In the genomic region with DNA sequence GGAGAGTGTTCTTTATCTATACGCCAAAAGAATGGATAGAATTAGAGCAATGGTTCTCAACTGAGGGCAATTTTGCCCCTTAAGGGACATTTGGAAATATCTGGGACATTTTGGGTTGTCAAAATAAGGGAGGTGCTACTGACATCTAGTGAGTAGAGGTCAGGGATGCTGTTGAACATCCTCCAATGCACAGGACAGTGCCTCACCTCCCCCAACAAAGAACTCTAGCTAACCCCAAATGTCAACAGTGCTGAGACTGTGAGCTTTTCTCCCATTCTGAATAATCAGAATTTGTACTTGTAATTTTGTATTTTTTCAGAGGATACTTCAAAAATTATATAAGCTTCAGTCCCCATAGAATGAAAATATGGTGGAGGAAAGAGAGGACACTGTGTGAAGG, we compare ENCODE assay signal across 32 cellular contexts.
"Had no signal": no experiment of that assay in that cellular context is flagged by ENCODE, and none has a peak within 500 bp of the region (broad histone marks: within the 10 kb centered on the region; RNA-seq: fewer than 3 reads in every experiment).

No MANE protein-coding gene starts in this region.

- H3K4me3 ChIP-seq: ascending aorta, cardiac muscle cell had no signal

- ATAC-seq: activated CD4-positive, alpha-beta T cell treated with anti-CD3 and anti-CD28 coated beads for 36 hours; activated CD4-positive, CD25-positive, alpha-beta regulatory T cell treated with anti-CD3 and anti-CD28 coated beads, Interleukin-2, amount 50 U/mL, for 24 hours; activated CD8-positive, alpha-beta memory T cell treated with anti-CD3 and anti-CD28 coated beads, Interleukin-2, amount 10 ng/mL, durations not matched to agents 7 days and 5 days; activated CD8-positive, alpha-beta T cell treated with anti-CD3 and anti-CD28 coated beads, Interleukin-2, amount 10 ng/mL, durations not matched to agents 7 days and 5 days; activated naive CD8-positive, alpha-beta T cell treated with anti-CD3 and anti-CD28 coated beads, Interleukin-2, amount 50 U/mL, for 24 hours had no signal

- H3K9me3 ChIP-seq: ascending aorta had no signal

- DNase-seq: activated CD4-positive, alpha-beta memory T cell treated with anti-CD3 and anti-CD28 coated beads, Interleukin-2, amount 10 ng/mL, durations not matched to agents 7 days and 5 days; activated CD4-positive, alpha-beta T cell treated with anti-CD3 and anti-CD28 coated beads for 1 hour; activated CD4-positive, alpha-beta T cell treated with anti-CD3 and anti-CD28 coated beads for 36 hours; activated CD4-positive, alpha-beta T cell treated with anti-CD3 and anti-CD28 coated beads for 48 hours; activated CD4-positive, alpha-beta T cell treated with anti-CD3 and anti-CD28 coated beads, Interleukin-2, amount 10 ng/mL, durations not matched to agents 7 days and 5 days; activated CD4-positive, alpha-beta T cell treated with anti-CD3 and anti-CD28 coated beads, Interleukin-2, amount 50 U/mL, for 48 hours; activated CD4-positive, CD25-positive, alpha-beta regulatory T cell; activated CD8-positive, alpha-beta memory T cell treated with anti-CD3 and anti-CD28 coated beads for 24 hours; activated CD8-positive, alpha-beta memory T cell treated with anti-CD3 and anti-CD28 coated beads, Interleukin-2, amount 10 ng/mL, durations not matched to agents 7 days and 5 days; activated CD8-positive, alpha-beta memory T cell treated with anti-CD3 and anti-CD28 coated beads, Interleukin-2, amount 50 U/mL, for 48 hours; activated CD8-positive, alpha-beta T cell treated with anti-CD3 and anti-CD28 coated beads, Interleukin-2, amount 10 ng/mL, durations not matched to agents 7 days and 5 days; activated effector memory CD4-positive, alpha-beta T cell treated with Interleukin-2 at 50 U/mL for 16 hours; activated gamma-delta T cell; activated naive CD4-positive, alpha-beta T cell treated with anti-CD3 and anti-CD28 coated beads, Interleukin-2, amount 10 ng/mL, durations not matched to agents 7 days and 5 days; activated naive CD4-positive, alpha-beta T cell treated with Interleukin-2 at 50 U/mL for 16 hours; activated naive CD8-positive, alpha-beta T cell treated with anti-CD3 and anti-CD28 coated beads, Interleukin-2, amount 10 ng/mL, durations not matched to agents 7 days and 5 days; activated naive CD8-positive, alpha-beta T cell treated with anti-CD3 and anti-CD28 coated beads, Interleukin-2, amount 50 U/mL, for 24 hours; activated T-cell treated with anti-CD3 and anti-CD28 coated beads, Interleukin-2, amount 50 U/mL, for 24 hours; activated T-cell treated with anti-CD3 and anti-CD28 coated beads, Interleukin-2, amount 50 U/mL, for 48 hours; amygdala; anterior cingulate cortex; caudate nucleus; cerebellar nuclear complex; T-helper 1 cell; T-helper 2 cell; T-helper 9 cell had no signal

- H3K36me3 ChIP-seq: ascending aorta, cardiac muscle cell had no signal

- FAIRE-seq: bronchial epithelial cell, TTC549 had no signal

- H3K27ac ChIP-seq: ascending aorta, cardiac muscle cell, VCaP had no signal

- H3K27me3 ChIP-seq: ascending aorta, cardiac muscle cell had no signal
